Comparison of ENCODE assay signal across 18 cellular contexts in genomic region chr1:201176931-201177330, GRCh38. TPM values are rescaled to one million over a fixed set of nuclear protein-coding genes. Genes with fewer than 3 reads are reported as not detected.
DNase-seq lines count a peak whose midpoint lies in the region; ATAC-seq, FAIRE-seq and TF ChIP-seq lines count a peak whose summit lies in the region.
"Had no signal": no experiment of that assay in that cellular context is flagged by ENCODE, and none has a peak within 500 bp of the region (broad histone marks: within the 10 kb centered on the region; RNA-seq: fewer than 3 reads in every experiment).

No MANE protein-coding gene starts in this region.

- ATAC-seq in left ventricle myocardium superior (no peak), RWPE2 (ENCODE audit: low read depth) (peak; percentile 79), SK-N-SH treated with all-trans-retinoic acid at 6 μM for 48 hours (no peak; the same call in none of the 3 replicates)
- ATAC-seq: activated CD8-positive, alpha-beta T cell treated with anti-CD3 and anti-CD28 coated beads, Interleukin-2, amount 10 ng/mL, durations not matched to agents 7 days and 5 days had no signal

- FAIRE-seq in D721Med (lab: Jason Lieb, UNC), result no peak
- FAIRE-seq: frontal cortex had no signal

- TF ChIP-seq CTCF in RWPE2 (IDR thresholded peaks at IDR 0.05; ENCODE audit: poor library complexity, severe bottlenecking), result no peak
- TF ChIP-seq CTCF in D721Med (IDR thresholded peaks at IDR 0.05; ENCODE audit: insufficient read depth, missing control alignments), result no peak

- H3K36me3 ChIP-seq in RWPE2 (ENCODE audit: low read depth), result no peaks in the 10 kb centered on the region
- H3K36me3 ChIP-seq: HAP-1, prostate gland, uterus had no signal

- no peak overlapping the region for H3K4me3 ChIP-seq in RWPE2 (ENCODE audit: severe bottlenecking)
- H3K4me3 ChIP-seq: HAP-1, prostate gland, uterus had no signal

- peak; percentile 35 for DNase-seq in cardiac septum (ENCODE audit: low spot score)
- no peak for DNase-seq in left ventricle myocardium superior
- no peak for DNase-seq in RWPE2 (ENCODE audit: low spot score)
- peak; percentile 79 for DNase-seq in kidney tubule cell (ENCODE audit: low spot score)
- DNase-seq in caudate nucleus (lab: John Stamatoyannopoulos, UW), result no peak
- no peak for DNase-seq in D721Med (ENCODE audit: insufficient read length, low spot score)
- no peak for DNase-seq in CD1c-positive myeloid dendritic cell (ENCODE audit: extremely low spot score)
- DNase-seq: activated CD8-positive, alpha-beta T cell treated with anti-CD3 and anti-CD28 coated beads, Interleukin-2, amount 10 ng/mL, durations not matched to agents 7 days and 5 days; MV-4-11; T-helper 1 cell; uterus had no signal

- intact Hi-C loops in cardiac septum (cut with DNase I) (no loop called here), left ventricle myocardium superior (cut with micrococcal nuclease) (no loop called here)

- no peak overlapping the region for H3K27ac ChIP-seq in RWPE2 (ENCODE audit: poor library complexity, severe bottlenecking)
- no peak overlapping the region for H3K27ac ChIP-seq in caudate nucleus (ENCODE audit: low read depth, low read length)
- H3K27ac ChIP-seq: prostate gland, uterus had no signal

- H3K9me3 ChIP-seq in RWPE2 (ENCODE audit: severe bottlenecking), result no peaks in the 10 kb centered on the region
- H3K9me3 ChIP-seq: HAP-1, prostate gland, uterus had no signal

- H3K27me3 ChIP-seq in RWPE2 (ENCODE audit: insufficient read depth, poor library complexity, severe bottlenecking), result no peaks in the 10 kb centered on the region
- H3K27me3 ChIP-seq: uterus had no signal

- H3K4me1 ChIP-seq in RWPE2 (ENCODE audit: insufficient read depth, poor library complexity, severe bottlenecking), result peaks cover 7% of the 10 kb centered on the region
- H3K4me1 ChIP-seq: HAP-1, prostate gland, uterus had no signal

TF ChIP-seq in SK-N-SH treated with all-trans-retinoic acid at 6 μM for 48 hours, 23 proteins besides CTCF, POLR2A, EP300 and RAD21:
- TF ChIP-seq ZC3H10 (CRISPR knock-in tag; IDR thresholded peaks at IDR 0.05), result no peak

RNA-seq across cellular contexts. Expression of gene IGFN1, which starts 13.7 kb away (rescaled TPM):
- total RNA-seq in cardiac septum (0.05 TPM), left ventricle myocardium superior (not detected)
- total RNA-seq: activated CD8-positive, alpha-beta T cell treated with anti-CD3 and anti-CD28 coated beads, Interleukin-2, amount 10 ng/mL, durations not matched to agents 7 days and 5 days; activated T-helper 1 cell treated with anti-CD3 and anti-CD28 coated beads, Interleukin-12 subunit alpha, Interleukin-12 subunit beta, Interleukin-2, Interleukin-4 antibody, amounts not matched to agents 30 ng/mL and 10 ng/mL and 1 ng/mL, durations not matched to agents 14 hours and 24 hours and 36 hours; natural killer cell treated with Interleukin-12 subunit alpha and Interleukin-12 subunit beta and Interleukin-15 and Interleukin-18, amount 100 ng/mL, for 72 hours had no signal

RNA-seq across cellular contexts. Expression of gene TMEM9, which starts 22.7 kb away (rescaled TPM):
- total RNA-seq in cardiac septum (25.0 TPM), left ventricle myocardium superior (20.5 TPM)

RNA-seq across cellular contexts. Expression of gene ASCL5, which starts 49.9 kb away (rescaled TPM):
- total RNA-seq in cardiac septum, result not detected
- not detected for total RNA-seq in left ventricle myocardium superior
- total RNA-seq: activated CD8-positive, alpha-beta T cell treated with anti-CD3 and anti-CD28 coated beads, Interleukin-2, amount 10 ng/mL, durations not matched to agents 7 days and 5 days; activated T-helper 1 cell treated with anti-CD3 and anti-CD28 coated beads, Interleukin-12 subunit alpha, Interleukin-12 subunit beta, Interleukin-2, Interleukin-4 antibody, amounts not matched to agents 30 ng/mL and 10 ng/mL and 1 ng/mL, durations not matched to agents 14 hours and 24 hours and 36 hours; cerebellum; frontal cortex; natural killer cell treated with Interleukin-12 subunit alpha and Interleukin-12 subunit beta and Interleukin-15 and Interleukin-18, amount 100 ng/mL, for 72 hours; prostate gland; uterus had no signal

Comparison
In these comparisons a context has a peak if more than half of its experiments do, and no peak if none do; other contexts are left out.
1. DNase-seq: peak in cardiac septum (single experiment) and kidney tubule cell (single experiment); none in left ventricle myocardium superior (single experiment), RWPE2 (single experiment), caudate nucleus (0 of 61), D721Med (single experiment) and CD1c-positive myeloid dendritic cell (single experiment).